Comparison of ENCODE assay signal across 11 cellular contexts in genomic region chr22:47333625-47334024, GRCh38.
DNase-seq lines count a peak whose midpoint lies in the region; ATAC-seq, FAIRE-seq and TF ChIP-seq lines count a peak whose summit lies in the region.
"Had no signal": no experiment of that assay in that cellular context is flagged by ENCODE, and none has a peak within 500 bp of the region (broad histone marks: within the 10 kb centered on the region; RNA-seq: fewer than 3 reads in every experiment).

No MANE protein-coding gene starts in this region.

- H2AFZ ChIP-seq in astrocyte (ENCODE audit: low read depth, low read length), result no peak overlapping the region

- no peaks in the 10 kb centered on the region for H4K20me1 ChIP-seq in astrocyte (ENCODE audit: insufficient read depth, low read length)

- no peak for TF ChIP-seq CTCF in astrocyte (IDR thresholded peaks at IDR 0.05; ENCODE audit: insufficient read depth, low read depth, low read length)
- no peak for TF ChIP-seq CTCF in mucosa of descending colon (IDR thresholded peaks at IDR 0.05)
- TF ChIP-seq CTCF in D721Med (IDR thresholded peaks at IDR 0.05; ENCODE audit: insufficient read depth, missing control alignments), result no peak

- no peaks in the 10 kb centered on the region for H3K36me3 Mint-ChIP-seq in astrocyte (ENCODE audit: low read depth, unreplicated experiment)
- H3K36me3 Mint-ChIP-seq in naive thymus-derived CD4-positive, alpha-beta T cell, result peaks cover 0 to 4% (median 0%) of the 10 kb centered on the region in 5 donors
- H3K36me3 Mint-ChIP-seq: brain had no signal

- intact Hi-C loops in mucosa of descending colon (cut with DNase I, micrococcal nuclease), result no loop called here
- intact Hi-C loops in naive thymus-derived CD4-positive, alpha-beta T cell (cut with micrococcal nuclease), result no loop called here

- H3K27me3 ChIP-seq in astrocyte (ENCODE audit: insufficient read depth, low read length), result no peaks in the 10 kb centered on the region
- no peaks in the 10 kb centered on the region for H3K27me3 ChIP-seq in naive thymus-derived CD4-positive, alpha-beta T cell (ENCODE audit: control insufficient read depth in 2 of 2, insufficient read depth in 2 of 2, low read length in 2 of 2)

- CTCF ChIA-PET in naive thymus-derived CD4-positive, alpha-beta T cell (lab: Charles Lee), result no interaction called here

- DNase-seq in GM04503 (ENCODE audit: low read depth) (peak; percentile 18), NCI-H2081 (lab: John Stamatoyannopoulos, UW) (peak; percentile 67 to 88), astrocyte (ENCODE audit: low read depth) (peak; percentile 49), mucosa of descending colon (peak in 1 of 3 donors; percentile 3), HCEC 1CT (no peak), D721Med (ENCODE audit: insufficient read length, low spot score) (no peak)
- no peak for DNase-seq in stimulated activated naive CD4-positive, alpha-beta T cell (lab: John Stamatoyannopoulos, UW)
- no peak for DNase-seq in naive thymus-derived CD4-positive, alpha-beta T cell
- DNase-seq: glutamatergic neuron; stimulated activated CD4-positive, alpha-beta T cell treated with anti-CD3 and anti-CD28 coated beads, Interleukin-15, amount 100 ng/mL, for 24 hours had no signal

- H3K27me3 Mint-ChIP-seq in astrocyte (ENCODE audit: low read depth, unreplicated experiment), result no peaks in the 10 kb centered on the region
- H3K27me3 Mint-ChIP-seq in naive thymus-derived CD4-positive, alpha-beta T cell, result peaks cover 0 to 17% (median 10%) of the 10 kb centered on the region in 5 donors

- no peak overlapping the region for H3K4me3 ChIP-seq in astrocyte (ENCODE audit: insufficient read depth, low read depth, low read length)
- H3K4me3 ChIP-seq in mucosa of descending colon, result no peak overlapping the region
- H3K4me3 ChIP-seq in naive thymus-derived CD4-positive, alpha-beta T cell (ENCODE audit: low read length), result no peak overlapping the region

- H3K36me3 ChIP-seq in astrocyte (ENCODE audit: insufficient read depth, low read length), result no peaks in the 10 kb centered on the region
- H3K36me3 ChIP-seq in mucosa of descending colon (ENCODE audit: low read depth), result no peaks in the 10 kb centered on the region
- no peaks in the 10 kb centered on the region for H3K36me3 ChIP-seq in naive thymus-derived CD4-positive, alpha-beta T cell (ENCODE audit: control insufficient read depth in 2 of 3, insufficient read depth in 3 of 3, low read length in 3 of 3)

- no peak overlapping the region for H3K27ac Mint-ChIP-seq in astrocyte (ENCODE audit: unreplicated experiment)
- no peak overlapping the region for H3K27ac Mint-ChIP-seq in naive thymus-derived CD4-positive, alpha-beta T cell

- peaks cover 8% of the 10 kb centered on the region for H3K9me3 ChIP-seq in astrocyte (ENCODE audit: insufficient read depth, low read depth, low read length)
- H3K9me3 ChIP-seq in mucosa of descending colon, result no peaks in the 10 kb centered on the region
- no peaks in the 10 kb centered on the region for H3K9me3 ChIP-seq in naive thymus-derived CD4-positive, alpha-beta T cell (ENCODE audit: control insufficient read depth in 2 of 3, low read length in 3 of 3)

- no peaks in the 10 kb centered on the region for H3K79me2 ChIP-seq in astrocyte (ENCODE audit: insufficient read depth, low read length)

- no peaks in the 10 kb centered on the region for H3K4me1 Mint-ChIP-seq in astrocyte (ENCODE audit: low read depth, unreplicated experiment)
- peaks cover 0 to 5% (median 0%) of the 10 kb centered on the region in 7 donors for H3K4me1 Mint-ChIP-seq in naive thymus-derived CD4-positive, alpha-beta T cell
- H3K4me1 Mint-ChIP-seq: brain had no signal

- H3K4me1 ChIP-seq in astrocyte (ENCODE audit: insufficient read depth, low read length) (peaks cover 19% of the 10 kb centered on the region), mucosa of descending colon (ENCODE audit: low read depth) (no peaks in the 10 kb centered on the region)
- no peaks in the 10 kb centered on the region for H3K4me1 ChIP-seq in naive thymus-derived CD4-positive, alpha-beta T cell (ENCODE audit: control insufficient read depth in 2 of 2, insufficient read depth in 2 of 2, low read length in 2 of 2)

- peak; percentile 26 for ATAC-seq in mucosa of descending colon
- no peak for ATAC-seq in naive thymus-derived CD4-positive, alpha-beta T cell

- H3K9ac ChIP-seq in astrocyte (ENCODE audit: low read length), result no peak overlapping the region

- H3K9me3 Mint-ChIP-seq in astrocyte (ENCODE audit: unreplicated experiment), result peaks cover 38% of the 10 kb centered on the region
- H3K9me3 Mint-ChIP-seq in naive thymus-derived CD4-positive, alpha-beta T cell, result peaks cover 0 to 17% (median 6%) of the 10 kb centered on the region in 11 donors

- H3K4me2 ChIP-seq in astrocyte (ENCODE audit: low read length), result no peak overlapping the region

- no peak for FAIRE-seq in astrocyte (lab: Jason Lieb, UNC)
- FAIRE-seq in D721Med (lab: Jason Lieb, UNC), result no peak

- POLR2A ChIA-PET in naive thymus-derived CD4-positive, alpha-beta T cell (lab: Charles Lee), result no interaction called here

- no peak overlapping the region for H3K4me3 Mint-ChIP-seq in astrocyte (ENCODE audit: unreplicated experiment)
- no peak overlapping the region for H3K4me3 Mint-ChIP-seq in naive thymus-derived CD4-positive, alpha-beta T cell
- H3K4me3 Mint-ChIP-seq: brain had no signal

- H3K27ac ChIP-seq in astrocyte (ENCODE audit: low read depth, low read length), result no peak overlapping the region
- no peak overlapping the region for H3K27ac ChIP-seq in naive thymus-derived CD4-positive, alpha-beta T cell (ENCODE audit: low read depth, low read length)

Comparison
In these comparisons a context has a peak if more than half of its experiments do, and no peak if none do; other contexts are left out.
1. DNase-seq: peak in GM04503 (single experiment), NCI-H2081 (2 of 2) and astrocyte (single experiment); none in stimulated activated naive CD4-positive, alpha-beta T cell (0 of 6), naive thymus-derived CD4-positive, alpha-beta T cell (0 of 9), HCEC 1CT (single experiment) and D721Med (single experiment).